1 cellular context compared by ENCODE assay signal in the genomic region with DNA sequence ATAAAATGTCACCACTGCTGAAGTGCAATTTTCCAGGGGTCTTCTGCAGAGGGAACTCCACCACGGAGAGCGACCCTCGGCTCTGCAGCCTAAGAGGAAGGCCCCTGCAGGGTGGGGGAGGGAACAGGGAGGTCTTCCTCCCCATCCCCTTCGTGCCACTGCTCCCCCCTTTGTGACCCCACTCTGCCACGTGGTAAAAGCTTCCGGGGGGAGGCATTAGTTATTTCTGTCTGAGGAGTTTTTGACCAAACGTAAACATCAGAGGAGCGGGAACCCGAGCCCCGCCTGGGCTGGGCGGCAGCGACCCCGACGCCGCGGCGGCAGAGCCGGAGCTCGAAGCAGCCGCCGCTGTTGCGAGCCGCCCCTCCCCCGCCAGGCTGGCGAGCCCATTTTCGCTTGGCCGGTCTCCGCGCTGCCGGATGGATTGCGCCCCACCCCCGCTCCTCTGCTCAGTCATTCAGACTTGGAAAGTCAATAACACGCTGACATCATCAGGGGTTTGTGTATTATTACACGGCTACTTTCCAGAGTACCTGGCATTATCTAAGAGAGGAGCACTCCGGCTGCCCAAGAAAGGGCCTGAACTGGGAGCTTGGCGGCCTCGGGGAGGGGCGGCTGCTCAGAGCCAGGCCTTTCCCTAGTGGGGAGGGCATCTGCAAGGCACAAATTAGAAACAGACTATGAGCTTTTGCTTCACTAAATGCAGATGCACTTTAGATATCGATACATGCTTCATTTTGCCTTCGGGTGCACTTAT.
TF ChIP-seq lines count a peak whose summit lies in the region.

No MANE protein-coding gene starts in this region.

TF ChIP-seq in HepG2, 621 proteins besides CTCF, POLR2A, EP300 and RAD21 (continued from another document and continues in another):
- peak in 1 of 2 experiments; percentile 77; a peak in 2 of 4 replicates for TF ChIP-seq REST (IDR thresholded peaks at IDR 0.05; ENCODE audit: borderline replicate concordance in 1 of 2, low read depth in 1 of 2, low read length in 2 of 2)
- peak; percentile 85; the same call in 1 of the 2 replicates for TF ChIP-seq MEF2D (CRISPR knock-in tag; IDR thresholded peaks at IDR 0.05)
- TF ChIP-seq NFYC (CRISPR knock-in tag; IDR thresholded peaks at IDR 0.05), result peak; percentile 60; the same call in 1 of the 2 replicates
- peak; percentile 79 for TF ChIP-seq KMT2B (CRISPR knock-in tag; IDR thresholded peaks at IDR 0.05)
- TF ChIP-seq MXD4 (CRISPR knock-in tag; IDR thresholded peaks at IDR 0.05), result no peak; the same call in 1 of the 2 replicates
- TF ChIP-seq RBAK (CRISPR knock-in tag; IDR thresholded peaks at IDR 0.05), result 0 out of 2 replicates have a peak, but pooled peaks have one; percentile 24
- peak; percentile 64 for TF ChIP-seq ZFX (CRISPR knock-in tag; IDR thresholded peaks at IDR 0.05; ENCODE audit: low read depth)
- TF ChIP-seq EEA1 (CRISPR knock-in tag; IDR thresholded peaks at IDR 0.05; ENCODE audit: borderline replicate concordance), result no peak
- TF ChIP-seq MBNL3 (CRISPR knock-in tag; conservative IDR thresholded peaks at IDR 0.05), result no peak
- TF ChIP-seq, protein P1, sequence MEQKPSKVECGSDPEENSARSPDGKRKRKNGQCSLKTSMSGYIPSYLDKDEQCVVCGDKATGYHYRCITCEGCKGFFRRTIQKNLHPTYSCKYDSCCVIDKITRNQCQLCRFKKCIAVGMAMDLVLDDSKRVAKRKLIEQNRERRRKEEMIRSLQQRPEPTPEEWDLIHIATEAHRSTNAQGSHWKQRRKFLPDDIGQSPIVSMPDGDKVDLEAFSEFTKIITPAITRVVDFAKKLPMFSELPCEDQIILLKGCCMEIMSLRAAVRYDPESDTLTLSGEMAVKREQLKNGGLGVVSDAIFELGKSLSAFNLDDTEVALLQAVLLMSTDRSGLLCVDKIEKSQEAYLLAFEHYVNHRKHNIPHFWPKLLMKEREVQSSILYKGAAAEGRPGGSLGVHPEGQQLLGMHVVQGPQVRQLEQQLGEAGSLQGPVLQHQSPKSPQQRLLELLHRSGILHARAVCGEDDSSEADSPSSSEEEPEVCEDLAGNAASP (CRISPR knock-in tag; IDR thresholded peaks at IDR 0.05; ENCODE audit: borderline replicate concordance), result peak; percentile 93; the same call in 1 of the 2 replicates
- TF ChIP-seq ZNF772 (CRISPR knock-in tag; IDR thresholded peaks at IDR 0.05), result peak; percentile 96
- no peak for TF ChIP-seq ZFP62 (CRISPR knock-in tag; IDR thresholded peaks at IDR 0.05)
- TF ChIP-seq ZNF160 (CRISPR knock-in tag; IDR thresholded peaks at IDR 0.05), result no peak
- TF ChIP-seq JUNB (CRISPR knock-in tag; IDR thresholded peaks at IDR 0.05; ENCODE audit: borderline replicate concordance), result peak; percentile 90
- no peak for TF ChIP-seq HES4 (CRISPR knock-in tag; IDR thresholded peaks at IDR 0.05; ENCODE audit: borderline replicate concordance)
- no peak for TF ChIP-seq PCBP2 (optimal IDR thresholded peaks at IDR 0.05; ENCODE audit: low read depth, low read length, poor library complexity, severe bottlenecking)
- TF ChIP-seq ZNF775 (CRISPR knock-in tag; IDR thresholded peaks at IDR 0.05; ENCODE audit: borderline replicate concordance), result no peak
- no peak for TF ChIP-seq REXO4 (CRISPR knock-in tag; IDR thresholded peaks at IDR 0.05; ENCODE audit: borderline replicate concordance)
- no peak for TF ChIP-seq ZNF354B (CRISPR knock-in tag; IDR thresholded peaks at IDR 0.05)
- TF ChIP-seq NFYB (CRISPR knock-in tag; IDR thresholded peaks at IDR 0.05), result no peak
- no peak for TF ChIP-seq ATM (IDR thresholded peaks at IDR 0.05; ENCODE audit: borderline replicate concordance)
- TF ChIP-seq, protein P2, sequence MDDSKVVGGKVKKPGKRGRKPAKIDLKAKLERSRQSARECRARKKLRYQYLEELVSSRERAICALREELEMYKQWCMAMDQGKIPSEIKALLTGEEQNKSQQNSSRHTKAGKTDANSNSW (CRISPR knock-in tag; IDR thresholded peaks at IDR 0.05; ENCODE audit: borderline replicate concordance), result no peak; the same call in 1 of the 2 replicates
- peak; percentile 90 for TF ChIP-seq ETV6 (CRISPR knock-in tag; conservative IDR thresholded peaks at IDR 0.05)
- TF ChIP-seq HHEX (CRISPR knock-in tag; IDR thresholded peaks at IDR 0.05), result peak; percentile 67
- TF ChIP-seq, protein P3, sequence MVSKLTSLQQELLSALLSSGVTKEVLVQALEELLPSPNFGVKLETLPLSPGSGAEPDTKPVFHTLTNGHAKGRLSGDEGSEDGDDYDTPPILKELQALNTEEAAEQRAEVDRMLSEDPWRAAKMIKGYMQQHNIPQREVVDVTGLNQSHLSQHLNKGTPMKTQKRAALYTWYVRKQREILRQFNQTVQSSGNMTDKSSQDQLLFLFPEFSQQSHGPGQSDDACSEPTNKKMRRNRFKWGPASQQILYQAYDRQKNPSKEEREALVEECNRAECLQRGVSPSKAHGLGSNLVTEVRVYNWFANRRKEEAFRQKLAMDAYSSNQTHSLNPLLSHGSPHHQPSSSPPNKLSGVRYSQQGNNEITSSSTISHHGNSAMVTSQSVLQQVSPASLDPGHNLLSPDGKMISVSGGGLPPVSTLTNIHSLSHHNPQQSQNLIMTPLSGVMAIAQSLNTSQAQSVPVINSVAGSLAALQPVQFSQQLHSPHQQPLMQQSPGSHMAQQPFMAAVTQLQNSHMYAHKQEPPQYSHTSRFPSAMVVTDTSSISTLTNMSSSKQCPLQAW (CRISPR knock-in tag; IDR thresholded peaks at IDR 0.05), result peak; percentile 96
- TF ChIP-seq SKIL (CRISPR knock-in tag; IDR thresholded peaks at IDR 0.05; ENCODE audit: borderline replicate concordance), result peak; percentile 99
- TF ChIP-seq, protein P4, sequence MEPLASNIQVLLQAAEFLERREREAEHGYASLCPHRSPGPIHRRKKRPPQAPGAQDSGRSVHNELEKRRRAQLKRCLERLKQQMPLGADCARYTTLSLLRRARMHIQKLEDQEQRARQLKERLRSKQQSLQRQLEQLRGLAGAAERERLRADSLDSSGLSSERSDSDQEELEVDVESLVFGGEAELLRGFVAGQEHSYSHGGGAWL (CRISPR knock-in tag; IDR thresholded peaks at IDR 0.05), result peak; percentile 86
- TF ChIP-seq ZNF879 (CRISPR knock-in tag; IDR thresholded peaks at IDR 0.05), result peak; percentile 17; the same call in 1 of the 2 replicates
- no peak for TF ChIP-seq ZNF484 (CRISPR knock-in tag; IDR thresholded peaks at IDR 0.05; ENCODE audit: borderline replicate concordance, low read depth)
- TF ChIP-seq, protein P5, sequence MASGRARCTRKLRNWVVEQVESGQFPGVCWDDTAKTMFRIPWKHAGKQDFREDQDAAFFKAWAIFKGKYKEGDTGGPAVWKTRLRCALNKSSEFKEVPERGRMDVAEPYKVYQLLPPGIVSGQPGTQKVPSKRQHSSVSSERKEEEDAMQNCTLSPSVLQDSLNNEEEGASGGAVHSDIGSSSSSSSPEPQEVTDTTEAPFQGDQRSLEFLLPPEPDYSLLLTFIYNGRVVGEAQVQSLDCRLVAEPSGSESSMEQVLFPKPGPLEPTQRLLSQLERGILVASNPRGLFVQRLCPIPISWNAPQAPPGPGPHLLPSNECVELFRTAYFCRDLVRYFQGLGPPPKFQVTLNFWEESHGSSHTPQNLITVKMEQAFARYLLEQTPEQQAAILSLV (CRISPR knock-in tag; IDR thresholded peaks at IDR 0.05; ENCODE audit: borderline replicate concordance), result peak; percentile 44
- TF ChIP-seq KDM1A (CRISPR knock-in tag; IDR thresholded peaks at IDR 0.05), result no peak
- TF ChIP-seq SRF (IDR thresholded peaks at IDR 0.05; ENCODE audit: low read depth, low read length), result peak; percentile 74; the same call in 1 of the 2 replicates
- TF ChIP-seq TRIM22 (IDR thresholded peaks at IDR 0.05), result no peak
- no peak for TF ChIP-seq ZFP37 (CRISPR knock-in tag; IDR thresholded peaks at IDR 0.05; ENCODE audit: borderline replicate concordance)
- no peak; the same call in 1 of the 2 replicates for TF ChIP-seq ZFP90 (CRISPR knock-in tag; IDR thresholded peaks at IDR 0.05; ENCODE audit: borderline replicate concordance)
- TF ChIP-seq ADNP (CRISPR knock-in tag; IDR thresholded peaks at IDR 0.05), result no peak
- peak; percentile 81; the same call in 1 of the 2 replicates for TF ChIP-seq ZNF292 (CRISPR knock-in tag; IDR thresholded peaks at IDR 0.05; ENCODE audit: borderline replicate concordance, low read depth)
- TF ChIP-seq MLLT10 (CRISPR knock-in tag; IDR thresholded peaks at IDR 0.05), result no peak
- TF ChIP-seq GTF3A (CRISPR knock-in tag; conservative IDR thresholded peaks at IDR 0.05), result no peak; the same call in 1 of the 2 replicates
- TF ChIP-seq ZMAT3 (CRISPR knock-in tag; conservative IDR thresholded peaks at IDR 0.05), result peak; percentile 45; the same call in 1 of the 2 replicates
- peak; percentile 59; the same call in 1 of the 2 replicates for TF ChIP-seq CEBPB (IDR thresholded peaks at IDR 0.05; ENCODE audit: borderline replicate concordance, low read depth, low read length)
- peak; percentile 73; the same call in 1 of the 2 replicates for TF ChIP-seq HIVEP1 (CRISPR knock-in tag; IDR thresholded peaks at IDR 0.05)
- TF ChIP-seq ZNF563 (CRISPR knock-in tag; IDR thresholded peaks at IDR 0.05), result peak; percentile 38
- TF ChIP-seq HOXA9 (CRISPR knock-in tag; IDR thresholded peaks at IDR 0.05; ENCODE audit: borderline replicate concordance), result no peak; the same call in 1 of the 2 replicates
- TF ChIP-seq DBP (CRISPR knock-in tag; IDR thresholded peaks at IDR 0.05; ENCODE audit: not compliant biosample characterization), result no peak
- peak; percentile 70; the same call in 1 of the 2 replicates for TF ChIP-seq GATA4 (IDR thresholded peaks at IDR 0.05; ENCODE audit: borderline replicate concordance, low read depth)
- no peak for TF ChIP-seq ZNF256 (CRISPR knock-in tag; conservative IDR thresholded peaks at IDR 0.05)
- TF ChIP-seq ZNF597 (CRISPR knock-in tag; IDR thresholded peaks at IDR 0.05), result no peak
- peak; percentile 92 for TF ChIP-seq DMAP1 (CRISPR knock-in tag; IDR thresholded peaks at IDR 0.05)
- TF ChIP-seq RFXANK (CRISPR knock-in tag; IDR thresholded peaks at IDR 0.05), result 0 out of 2 replicates have a peak, but pooled peaks have one; percentile 55
